In genomic region chr4:46270986-46271596, GRCh38 we compare ENCODE assay signal across 8 cellular contexts.
A peak's percentile ranks its signal among the peaks of the same experiment; 100 is the strongest.
DNase-seq lines count a peak whose midpoint lies in the region; ATAC-seq and TF ChIP-seq lines count a peak whose summit lies in the region.

No MANE protein-coding gene starts in this region.

- H3K27ac Mint-ChIP-seq in progenitor cell of endocrine pancreas, result no peak overlapping the region

- peak; percentile 13 for DNase-seq in NCI-H1694 treated with DMSO at 0.1 percent for 48 hours (lab: John Stamatoyannopoulos, UW)
- DNase-seq in NCI-H1694 (lab: John Stamatoyannopoulos, UW), result no peak
- DNase-seq in NCI-H146 treated with DMSO at 0.1 percent for 48 hours (lab: John Stamatoyannopoulos, UW; ENCODE audit: unreplicated experiment), result peak; percentile 2
- peak; percentile 23 for DNase-seq in cardiac fibroblast (ENCODE audit: low read depth in 2 of 2)
- no peak for DNase-seq in progenitor cell of endocrine pancreas (ENCODE audit: low spot score, unreplicated experiment)
- DNase-seq in cortex of kidney (lab: John Stamatoyannopoulos, UW), result no peak

- ATAC-seq in HG02759 (IDR thresholded peaks at IDR 0.05; ENCODE audit: unreplicated experiment) (peak; percentile 88), GM21381 (IDR thresholded peaks at IDR 0.05; ENCODE audit: unreplicated experiment) (no peak)

- H3K9me3 Mint-ChIP-seq in progenitor cell of endocrine pancreas (ENCODE audit: low read depth), result no peaks in the 10 kb centered on the region

- TF ChIP-seq CTCF in cardiac fibroblast (IDR thresholded peaks at IDR 0.05; ENCODE audit: low read depth, low read length), result peak; percentile 41
- TF ChIP-seq CTCF in progenitor cell of endocrine pancreas (IDR thresholded peaks at IDR 0.05; ENCODE audit: unreplicated experiment), result peak; percentile 66

- H3K36me3 Mint-ChIP-seq in progenitor cell of endocrine pancreas (ENCODE audit: insufficient read depth), result no peaks in the 10 kb centered on the region

- H3K4me1 Mint-ChIP-seq in progenitor cell of endocrine pancreas (ENCODE audit: low read depth), result no peaks in the 10 kb centered on the region

- H3K4me3 Mint-ChIP-seq in progenitor cell of endocrine pancreas (ENCODE audit: low read depth), result no peak overlapping the region

- H3K27me3 Mint-ChIP-seq in progenitor cell of endocrine pancreas, result no peaks in the 10 kb centered on the region

- H3K4me3 ChIP-seq in cardiac fibroblast (replicated peaks in 1 of 2; ENCODE audit: low read depth in 2 of 2, low read length in 2 of 2), result no peak overlapping the region

Comparison
In these comparisons a context has a peak if more than half of its experiments do, and no peak if none do; other contexts are left out.
1. DNase-seq: peak in NCI-H1694 treated with DMSO at 0.1 percent for 48 hours (single experiment), NCI-H146 treated with DMSO at 0.1 percent for 48 hours (single experiment) and cardiac fibroblast (2 of 2); none in NCI-H1694 (single experiment), progenitor cell of endocrine pancreas (single experiment) and cortex of kidney (single experiment).